In the genomic region with DNA sequence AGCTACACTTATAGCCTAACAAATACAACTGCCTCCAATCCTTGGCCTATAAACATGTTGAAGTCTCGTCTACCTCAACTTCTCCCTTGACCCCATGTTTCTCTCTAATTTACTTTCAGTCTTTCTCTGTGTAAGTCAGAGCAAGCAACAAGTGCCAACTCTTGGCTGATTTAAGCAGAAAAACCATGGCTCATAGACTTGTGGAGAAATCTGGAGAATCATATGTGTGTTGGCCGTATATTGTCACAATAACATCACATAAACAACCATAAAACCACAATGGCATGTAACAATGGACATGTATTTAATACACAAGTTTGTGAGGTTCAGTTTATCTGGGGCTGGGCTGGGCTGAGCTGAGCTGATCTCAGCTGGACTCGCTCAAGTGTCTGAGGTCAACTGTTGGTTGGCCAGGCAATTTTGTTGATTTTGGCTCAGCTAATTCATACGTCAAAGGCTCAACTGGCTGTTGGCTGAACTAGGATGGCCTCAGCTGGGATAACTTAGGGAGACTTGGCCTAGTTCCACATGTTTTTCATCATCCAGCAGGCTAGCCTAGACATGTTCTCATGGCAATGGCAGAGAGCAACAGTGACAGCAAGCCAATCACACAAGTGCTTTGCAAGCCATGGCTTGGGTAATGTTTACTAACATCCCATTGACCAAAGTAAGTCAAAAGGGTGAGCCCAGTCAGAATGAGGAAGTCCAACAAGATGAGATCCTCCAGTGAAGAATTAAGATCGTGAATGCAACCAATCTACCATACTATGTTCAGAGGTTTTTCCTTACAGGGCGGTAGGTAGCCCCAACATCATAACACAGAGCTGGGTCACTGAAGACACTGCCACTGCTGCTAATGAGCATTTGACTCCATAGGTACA, we compare ENCODE assay signal across 8 cellular contexts. TPM values are rescaled to one million over a fixed set of nuclear protein-coding genes. Genes with fewer than 3 reads are reported as not detected.
A peak's percentile ranks its signal among the peaks of the same experiment; 100 is the strongest.
DNase-seq lines count a peak whose midpoint lies in the region; ATAC-seq, FAIRE-seq and TF ChIP-seq lines count a peak whose summit lies in the region.

No MANE protein-coding gene starts in this region.

- TF ChIP-seq CTCF in esophagus squamous epithelium (IDR thresholded peaks at IDR 0.05): no peak
- TF ChIP-seq CTCF in D721Med (IDR thresholded peaks at IDR 0.05; ENCODE audit: insufficient read depth, missing control alignments): no peak

- peaks cover 23 to 57% (median 32%) of the 10 kb centered on the region in 3 donors for H3K4me1 ChIP-seq in esophagus squamous epithelium

- intact Hi-C loops in esophagus squamous epithelium (cut with DNase I): no loop called here

- H3K36me3 ChIP-seq in esophagus squamous epithelium: no peaks in the 10 kb centered on the region

- no peaks in the 10 kb centered on the region for H3K9me3 ChIP-seq in esophagus squamous epithelium

- no peak for ATAC-seq in HG02970 (IDR thresholded peaks at IDR 0.05; ENCODE audit: low FRiP score, unreplicated experiment)

- WGBS in esophagus squamous epithelium, 2 donors: 39 to 40% methylated on average over 6 of the region's 6 CpGs

- TF ChIP-seq POLR2A in esophagus squamous epithelium (IDR thresholded peaks at IDR 0.05): no peak

- peak overlapping the region; percentile 76 to 90 (median 85) for H3K27ac ChIP-seq in esophagus squamous epithelium

- no peak for FAIRE-seq in RCC 7860 (lab: Jason Lieb, UNC)
- FAIRE-seq in D721Med (lab: Jason Lieb, UNC): no peak

- peak; percentile 84 for DNase-seq in HT1080 (ENCODE audit: low read depth)
- DNase-seq in RCC 7860 (ENCODE audit: low spot score): peak; percentile 94
- DNase-seq in esophagus squamous epithelium (lab: John Stamatoyannopoulos, UW): no peak
- DNase-seq in non-pigmented ciliary epithelial cell (ENCODE audit: low read depth): peak; percentile 100
- DNase-seq in D721Med (ENCODE audit: insufficient read length, low spot score): no peak
- no peak for DNase-seq in HuH-7 (ENCODE audit: low spot score)
- DNase-seq in central memory CD4-positive, alpha-beta T cell: no peak

- H3K4me3 ChIP-seq in esophagus squamous epithelium: no peak overlapping the region

- H3K27me3 ChIP-seq in esophagus squamous epithelium: no peaks in the 10 kb centered on the region

RNA-seq across cellular contexts. Expression of gene TBC1D22B, which starts 12.9 kb away (rescaled TPM):
- 5.1 and 8.3 TPM in 2 replicates for total RNA-seq in HT1080 (2014; rRNA removed; shearing (Covaris generic))
- polyA plus RNA-seq in HT1080 (2015; cell fraction: cytosol; rRNA removed): 10.9 and 13.8 TPM in 2 replicates
- polyA plus RNA-seq in HT1080 (2015; cell fraction: nucleus; rRNA removed): 9.9 and 10.3 TPM in 2 replicates
- 10 to 100 TPM in 3 of 4 donors, 1 to 10 TPM in 1; 8.7 to 13.2 (median 10.4) TPM for total RNA-seq in esophagus squamous epithelium

RNA-seq across cellular contexts. Expression of gene TMEM217, which starts 13.3 kb away (rescaled TPM):
- total RNA-seq in HT1080 (2014; rRNA removed; shearing (Covaris generic)): 0.37 and 3.4 TPM in 2 replicates
- polyA plus RNA-seq in HT1080 (2015; cell fraction: cytosol; rRNA removed): 0.71 and 2.4 TPM in 2 replicates
- polyA plus RNA-seq in HT1080 (2015; cell fraction: nucleus; rRNA removed): 0.42 and 0.94 TPM in 2 replicates
- 1 to 10 TPM; 1.4 to 4.7 (median 2.0) TPM for total RNA-seq in esophagus squamous epithelium

Comparison
In these comparisons a context has a peak if more than half of its experiments do, and no peak if none do; other contexts are left out.
1. DNase-seq: peak in HT1080 (single experiment), RCC 7860 (single experiment) and non-pigmented ciliary epithelial cell (single experiment); none in esophagus squamous epithelium (single experiment), D721Med (single experiment), HuH-7 (single experiment) and central memory CD4-positive, alpha-beta T cell (single experiment).